8 cellular contexts compared by ENCODE assay signal in the genomic region with DNA sequence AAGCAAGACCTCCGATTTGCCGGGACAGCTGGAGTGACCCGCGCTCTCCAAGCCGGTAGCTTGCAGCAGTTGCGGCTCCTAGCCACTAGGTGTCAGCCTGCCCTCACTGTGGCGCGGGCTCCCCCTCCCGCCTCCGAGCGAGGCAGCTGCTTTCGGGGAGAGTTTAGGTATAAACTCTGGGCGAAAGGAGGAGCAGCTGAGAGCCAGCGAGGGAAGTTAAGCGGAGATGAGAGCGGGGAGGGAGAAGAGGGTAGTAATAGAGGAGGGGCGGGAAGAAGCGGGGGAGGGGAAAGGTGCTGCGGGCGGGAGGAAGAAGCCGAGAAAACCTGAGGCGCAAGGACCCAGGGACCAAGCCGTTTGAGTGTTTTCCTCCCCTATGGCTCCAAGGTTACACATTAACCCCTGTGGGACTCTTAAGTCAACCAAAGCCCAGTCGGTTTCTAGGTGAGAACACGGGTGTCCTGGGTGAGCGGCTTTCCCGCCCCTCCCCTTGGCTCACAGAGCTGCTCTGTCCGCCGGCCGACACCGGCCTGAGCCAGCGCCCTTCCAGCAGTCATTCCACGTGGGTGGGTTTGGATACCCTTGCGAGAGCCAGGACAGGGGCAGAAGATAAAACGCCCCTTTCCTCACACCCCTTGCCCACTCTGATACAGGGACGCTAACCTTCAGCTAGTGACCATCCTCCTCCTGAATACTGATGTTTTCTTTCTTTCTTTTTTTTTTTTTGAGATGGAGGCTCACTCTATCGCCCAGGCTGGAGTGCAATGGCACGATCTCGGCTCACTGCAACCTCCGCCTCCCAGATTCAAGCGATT. TPM values are rescaled to one million over a fixed set of nuclear protein-coding genes. Genes with fewer than 3 reads are reported as not detected.
DNase-seq lines count a peak whose midpoint lies in the region; ATAC-seq and TF ChIP-seq lines count a peak whose summit lies in the region.

No MANE protein-coding gene starts in this region.

- H3K27ac Mint-ChIP-seq in activated T-helper 17 cell treated with anti-CD3 and anti-CD28 coated beads, Interleukin-2, amount 50 U/mL, for 72 hours = peak overlapping the region; percentile 99
- peak overlapping the region; percentile 96 for H3K27ac Mint-ChIP-seq in natural killer cell

- H3K9ac ChIP-seq in fibroblast of lung (ENCODE audit: insufficient read depth, low read length) = peak overlapping the region; percentile 4

- TF ChIP-seq CTCF in fibroblast of lung (conservative IDR thresholded peaks at IDR 0.05 in 1 of 2, IDR thresholded peaks at IDR 0.05 in 1 of 2; ENCODE audit: low read depth in 1 of 2, low read length in 2 of 2) = peak; percentile 93 to 96
- TF ChIP-seq CTCF in natural killer cell (IDR thresholded peaks at IDR 0.05) = peak; percentile 99

- intact Hi-C loops in natural killer cell (cut with micrococcal nuclease) = loop anchor here (1.0 to 5.0 kb wide), 6 partner anchors 23 to 565 kb away; a partner anchor contains a TSS

- H3K4me2 ChIP-seq in fibroblast of lung (ENCODE audit: extremely low read depth, insufficient read depth, low read length) = peak overlapping the region; percentile 95

- no peaks in the 10 kb centered on the region for H3K27me3 ChIP-seq in fibroblast of lung (ENCODE audit: control insufficient read depth, insufficient read depth, low read length)

- ATAC-seq in GM21737 (IDR thresholded peaks at IDR 0.05; ENCODE audit: unreplicated experiment) (peak; percentile 36), natural killer cell (peak; percentile 58 to 79 (median 59))
- ATAC-seq in activated T-helper 17 cell treated with anti-CD3 and anti-CD28 coated beads, Interleukin-2, amount 50 U/mL, for 72 hours (replicated peaks) = peak; percentile 32

- peak overlapping the region; percentile 70 for H2AFZ ChIP-seq in fibroblast of lung (ENCODE audit: low read length)

- H3K36me3 Mint-ChIP-seq in activated T-helper 17 cell treated with anti-CD3 and anti-CD28 coated beads, Interleukin-2, amount 50 U/mL, for 72 hours (ENCODE audit: low read depth) = peaks cover 55% of the 10 kb centered on the region
- no peaks in the 10 kb centered on the region for H3K36me3 Mint-ChIP-seq in natural killer cell

- H3K4me1 Mint-ChIP-seq in activated T-helper 17 cell treated with anti-CD3 and anti-CD28 coated beads, Interleukin-2, amount 50 U/mL, for 72 hours = peaks cover 27% of the 10 kb centered on the region
- H3K4me1 Mint-ChIP-seq in natural killer cell = peaks cover 36 to 41% of the 10 kb centered on the region in 2 donors

- H3K36me3 ChIP-seq in fibroblast of lung (ENCODE audit: control insufficient read depth, insufficient read depth, low read length) = peaks cover 7% of the 10 kb centered on the region

- H3K4me3 ChIP-seq in fibroblast of lung (replicated peaks in 1 of 4; ENCODE audit: control extremely low read depth in 1 of 4, insufficient read depth in 1 of 4, low read depth in 3 of 4, low read length in 4 of 4) = peak overlapping the region; percentile 66 to 78 (median 74)

- no peaks in the 10 kb centered on the region for H3K9me3 ChIP-seq in fibroblast of lung (ENCODE audit: control insufficient read depth, insufficient read depth, low read depth, low read length)

- H4K20me1 ChIP-seq in fibroblast of lung (ENCODE audit: control insufficient read depth, extremely low read depth, insufficient read depth, low read length) = no peaks in the 10 kb centered on the region

- peaks cover 12% of the 10 kb centered on the region for H3K79me2 ChIP-seq in fibroblast of lung (ENCODE audit: control insufficient read depth, insufficient read depth, low read length)

- peaks cover 17% of the 10 kb centered on the region for H3K4me1 ChIP-seq in fibroblast of lung (ENCODE audit: control insufficient read depth, extremely low read depth, insufficient read depth, low read length)

- H3K4me3 Mint-ChIP-seq in activated T-helper 17 cell treated with anti-CD3 and anti-CD28 coated beads, Interleukin-2, amount 50 U/mL, for 72 hours = peak overlapping the region; percentile 100
- peak overlapping the region; percentile 96 for H3K4me3 Mint-ChIP-seq in natural killer cell

- DNase-seq in DMS79 treated with DMSO at 0.1 percent for 48 hours (lab: John Stamatoyannopoulos, UW) (peak; percentile 95), Kasumi-1 (lab: John Stamatoyannopoulos, UW) (peak; percentile 93 to 95), RPMI7951 (ENCODE audit: low read depth) (peak; percentile 87), fibroblast of lung (ENCODE audit: low read depth in 2 of 2) (peak; percentile 91 to 92), natural killer cell (peak; percentile 88)
- peak; percentile 90 for DNase-seq in stimulated activated naive CD4-positive, alpha-beta T cell treated with Interleukin-2 at 50 U/mL for 16 hours (lab: John Stamatoyannopoulos, UW)

- H3K27ac ChIP-seq in fibroblast of lung (ENCODE audit: insufficient read depth, low read length) = peak overlapping the region; percentile 46

- H3K27me3 Mint-ChIP-seq in activated T-helper 17 cell treated with anti-CD3 and anti-CD28 coated beads, Interleukin-2, amount 50 U/mL, for 72 hours = no peaks in the 10 kb centered on the region
- no peaks in the 10 kb centered on the region for H3K27me3 Mint-ChIP-seq in natural killer cell (ENCODE audit: low read depth in 2 of 2)

- H3K9me3 Mint-ChIP-seq in activated T-helper 17 cell treated with anti-CD3 and anti-CD28 coated beads, Interleukin-2, amount 50 U/mL, for 72 hours = no peaks in the 10 kb centered on the region
- H3K9me3 Mint-ChIP-seq in natural killer cell = no peaks in the 10 kb centered on the region

RNA-seq across cellular contexts. Expression of a gene that starts 1.1 kb away (rescaled TPM):
- total RNA-seq in RPMI7951 (2014; rRNA removed; shearing (Covaris generic)) = 3.2 and 8.7 TPM in 2 replicates
- total RNA-seq in activated T-helper 17 cell treated with anti-CD3 and anti-CD28 coated beads, Interleukin-2, amount 50 U/mL, for 72 hours = 10 to 100 TPM in 1 of 2 donors, 1 to 10 TPM in 1; 4.8 to 13.4 TPM
- total RNA-seq in fibroblast of lung = 4.1 and 6.6 TPM in 2 replicates
- 10.8 and 11.5 TPM in 2 replicates for polyA plus RNA-seq in fibroblast of lung
- polyA plus RNA-seq in fibroblast of lung (2012) = 9.7 and 11.9 TPM in 2 replicates
- 19.7 and 27.4 TPM in 2 replicates for polyA minus RNA-seq in fibroblast of lung (ENCODE audit: low replicate concordance)
- total RNA-seq in natural killer cell = 1 to 10 TPM in 1 of 3 donors, not detected in 2; 1.0 TPM

RNA-seq across cellular contexts. Expression of a gene that starts 1.5 kb away (rescaled TPM):
- 0.24 and 0.68 TPM in 2 replicates for total RNA-seq in RPMI7951 (2014; rRNA removed; shearing (Covaris generic))
- 1 to 10 TPM; 4.9 to 9.2 TPM for total RNA-seq in activated T-helper 17 cell treated with anti-CD3 and anti-CD28 coated beads, Interleukin-2, amount 50 U/mL, for 72 hours
- total RNA-seq in fibroblast of lung (2.8 TPM in 2 replicates), natural killer cell (1 to 10 TPM; 5.9 to 7.4 (median 6.8) TPM)
- polyA plus RNA-seq in fibroblast of lung = 3.0 and 3.8 TPM in 2 replicates
- polyA plus RNA-seq in fibroblast of lung (2012) = 2.0 and 2.2 TPM in 2 replicates
- polyA minus RNA-seq in fibroblast of lung (ENCODE audit: low replicate concordance) = 3.4 and 8.3 TPM in 2 replicates

RNA-seq across cellular contexts. Expression of a gene that starts 7.3 kb away (rescaled TPM):
- total RNA-seq in RPMI7951 (2014; rRNA removed; shearing (Covaris generic)) = 632 and 764 TPM in 2 replicates
- total RNA-seq in activated T-helper 17 cell treated with anti-CD3 and anti-CD28 coated beads, Interleukin-2, amount 50 U/mL, for 72 hours = 1,000 to 10,000 TPM; 2,238 to 2,546 TPM
- total RNA-seq in fibroblast of lung = 519 and 881 TPM in 2 replicates
- polyA plus RNA-seq in fibroblast of lung = 1,041 and 1,196 TPM in 2 replicates
- 1,359 and 1,543 TPM in 2 replicates for polyA plus RNA-seq in fibroblast of lung (2012)
- polyA minus RNA-seq in fibroblast of lung (ENCODE audit: low replicate concordance) = 77.8 and 117 TPM in 2 replicates
- 1,000 to 10,000 TPM; 1,375 to 1,532 (median 1,498) TPM for total RNA-seq in natural killer cell

RNA-seq across cellular contexts. Expression of a gene that starts 9.5 kb away (rescaled TPM):
- 176 and 202 TPM in 2 replicates for total RNA-seq in RPMI7951 (2014; rRNA removed; shearing (Covaris generic))
- total RNA-seq in activated T-helper 17 cell treated with anti-CD3 and anti-CD28 coated beads, Interleukin-2, amount 50 U/mL, for 72 hours = 10 to 100 TPM in 1 of 2 donors, 1 to 10 TPM in 1; 4.1 to 22.4 TPM
- 159 and 174 TPM in 2 replicates for total RNA-seq in fibroblast of lung
- 287 and 338 TPM in 2 replicates for polyA plus RNA-seq in fibroblast of lung
- polyA plus RNA-seq in fibroblast of lung (2012) = 210 and 269 TPM in 2 replicates
- polyA minus RNA-seq in fibroblast of lung (ENCODE audit: low replicate concordance) = 474 and 535 TPM in 2 replicates
- total RNA-seq in natural killer cell = 10 to 100 TPM in 1 of 3 donors, 1 to 10 TPM in 2; 3.7 to 12.9 (median 3.8) TPM

RNA-seq across cellular contexts. Expression of a gene that starts 15.4 kb away (rescaled TPM):
- total RNA-seq in RPMI7951 (2014; rRNA removed; shearing (Covaris generic)) = 1.1 and 1.3 TPM in 2 replicates
- total RNA-seq in activated T-helper 17 cell treated with anti-CD3 and anti-CD28 coated beads, Interleukin-2, amount 50 U/mL, for 72 hours = 10 to 100 TPM in 1 of 2 donors, 1 to 10 TPM in 1; 4.4 to 12.4 TPM
- total RNA-seq in fibroblast of lung (2.3 and 2.6 TPM in 2 replicates), natural killer cell (1 to 10 TPM; 2.3 to 5.8 (median 3.6) TPM)
- 0.85 and 0.93 TPM in 2 replicates for polyA plus RNA-seq in fibroblast of lung
- polyA plus RNA-seq in fibroblast of lung (2012) = 0.80 and 1.0 TPM in 2 replicates
- polyA minus RNA-seq in fibroblast of lung (ENCODE audit: low replicate concordance) = 0.55 TPM in 1 of 2 replicates, not detected in the other

Comparison
In these comparisons a context has a peak if more than half of its experiments do, and no peak if none do; other contexts are left out.
1. Peak in every context shown above with its lines: DNase-seq, ATAC-seq, H3K4me3 ChIP-seq and H3K27ac ChIP-seq.